ENCODE assay signal across 27 cellular contexts in genomic region chr9:7542648-7543165, GRCh38.
DNase-seq lines count a peak whose midpoint lies in the region; ATAC-seq and TF ChIP-seq lines count a peak whose summit lies in the region.
"Had no signal": no experiment of that assay in that cellular context is flagged by ENCODE, and none has a peak within 500 bp of the region (broad histone marks: within the 10 kb centered on the region; RNA-seq: fewer than 3 reads in every experiment).

No MANE protein-coding gene starts in this region.

- no peaks in the 10 kb centered on the region for H3K27me3 ChIP-seq in Karpas-422 (ENCODE audit: low read length)
- H3K27me3 ChIP-seq: vagina had no signal

- no peaks in the 10 kb centered on the region for H3K9me3 ChIP-seq in Karpas-422 (ENCODE audit: low read length)
- H3K9me3 ChIP-seq: A549, heart right ventricle, thoracic aorta, vagina had no signal

- H3K9me3 Mint-ChIP-seq in glutamatergic neuron (ENCODE audit: unreplicated experiment), result no peaks in the 10 kb centered on the region
- H3K9me3 Mint-ChIP-seq in stimulated activated naive B cell treated with anti-CD40 and anti-IgM and Interleukin-4, amounts not matched to agents 10 μg/mL and 1 μg/mL and 100 μg/mL, for 72 hours, result no peaks in the 10 kb centered on the region
- H3K9me3 Mint-ChIP-seq: activated T-cell treated with anti-CD3 and anti-CD28 coated beads, Interleukin-2, amount 50 U/mL, for 24 hours; brain; naive thymus-derived CD8-positive, alpha-beta T cell; stimulated activated memory B cell treated with anti-CD40 and anti-IgM and Interleukin-4, amounts not matched to agents 10 μg/mL and 1 μg/mL and 100 μg/mL, for 72 hours had no signal

- H3K36me3 Mint-ChIP-seq in glutamatergic neuron (ENCODE audit: unreplicated experiment), result no peaks in the 10 kb centered on the region
- H3K36me3 Mint-ChIP-seq in stimulated activated naive B cell treated with anti-CD40 and anti-IgM and Interleukin-4, amounts not matched to agents 10 μg/mL and 1 μg/mL and 100 μg/mL, for 72 hours, result no peaks in the 10 kb centered on the region
- H3K36me3 Mint-ChIP-seq: brain; naive thymus-derived CD8-positive, alpha-beta T cell; stimulated activated memory B cell treated with anti-CD40 and anti-IgM and Interleukin-4, amounts not matched to agents 10 μg/mL and 1 μg/mL and 100 μg/mL, for 72 hours had no signal

- no peak overlapping the region for H3K4me3 Mint-ChIP-seq in glutamatergic neuron (ENCODE audit: unreplicated experiment)
- H3K4me3 Mint-ChIP-seq in stimulated activated naive B cell treated with anti-CD40 and anti-IgM and Interleukin-4, amounts not matched to agents 10 μg/mL and 1 μg/mL and 100 μg/mL, for 72 hours, result no peak overlapping the region
- H3K4me3 Mint-ChIP-seq: activated T-cell treated with anti-CD3 and anti-CD28 coated beads, Interleukin-2, amount 50 U/mL, for 24 hours; B cell; brain; naive thymus-derived CD8-positive, alpha-beta T cell; stimulated activated memory B cell treated with anti-CD40 and anti-IgM and Interleukin-4, amounts not matched to agents 10 μg/mL and 1 μg/mL and 100 μg/mL, for 72 hours had no signal

- H3K9me2 ChIP-seq in Karpas-422 (replicated peaks; ENCODE audit: insufficient read depth, low read length), result no peaks in the 10 kb centered on the region

- no peaks in the 10 kb centered on the region for H4K20me1 ChIP-seq in Karpas-422 (ENCODE audit: insufficient read depth, low read depth, low read length)

- no peak overlapping the region for H3K4me3 ChIP-seq in Karpas-422 (ENCODE audit: low read length)
- H3K4me3 ChIP-seq: A549, heart right ventricle, thoracic aorta, vagina had no signal

- H3K36me3 ChIP-seq in Karpas-422 (ENCODE audit: insufficient read depth, low read length), result no peaks in the 10 kb centered on the region
- H3K36me3 ChIP-seq: heart right ventricle, thoracic aorta, vagina had no signal

- no peak overlapping the region for H3K9ac ChIP-seq in Karpas-422 (ENCODE audit: low read length)

- no peak overlapping the region for H3K4me2 ChIP-seq in Karpas-422 (ENCODE audit: low read depth, low read length, poor library complexity, severe bottlenecking)
- H3K4me2 ChIP-seq: A549 had no signal

- ATAC-seq in stimulated activated naive B cell treated with anti-CD40 and anti-IgM and Interleukin-4, amounts not matched to agents 10 μg/mL and 1 μg/mL and 100 μg/mL, for 72 hours (replicated peaks), result peak; percentile 27 to 51
- ATAC-seq: A549; heart right ventricle; naive thymus-derived CD8-positive, alpha-beta T cell; Panc1; stimulated activated memory B cell treated with anti-CD40 and anti-IgM and Interleukin-4, amounts not matched to agents 10 μg/mL and 1 μg/mL and 100 μg/mL, for 72 hours had no signal

- peak; percentile 6 for DNase-seq in NCI-H345 (lab: John Stamatoyannopoulos, UW)
- no peak for DNase-seq in NCI-H345 treated with DMSO at 0.1 percent for 48 hours (lab: John Stamatoyannopoulos, UW; ENCODE audit: unreplicated experiment)
- DNase-seq in NCI-H82 treated with DMSO at 0.1 percent for 48 hours (lab: John Stamatoyannopoulos, UW; ENCODE audit: unreplicated experiment), result peak; percentile 15
- DNase-seq in glutamatergic neuron, result peak; percentile 18
- DNase-seq in stimulated activated naive B cell treated with anti-CD40 and anti-IgM and Interleukin-4, amounts not matched to agents 10 μg/mL and 1 μg/mL and 100 μg/mL, for 72 hours, result no peak
- no peak for DNase-seq in GM03348 (ENCODE audit: low spot score)
- DNase-seq in Karpas-422, result no peak
- no peak for DNase-seq in NCI-H748 (lab: John Stamatoyannopoulos, UW; ENCODE audit: unreplicated experiment)
- DNase-seq: activated CD4-positive, alpha-beta T cell treated with anti-CD3 and anti-CD28 coated beads for 1 hour; activated CD8-positive, alpha-beta memory T cell treated with anti-CD3 and anti-CD28 coated beads for 24 hours; activated T-cell treated with anti-CD3 and anti-CD28 coated beads, Interleukin-2, amount 50 U/mL, for 24 hours; DND-41; effector CD4-positive, alpha-beta T cell; heart right ventricle; naive thymus-derived CD8-positive, alpha-beta T cell; NCI-H1048; NCI-H2029; stimulated activated CD4-positive, alpha-beta T cell treated with anti-CD3 and anti-CD28 coated beads, Interleukin-4, amount 100 ng/mL, for 1 hour; T-helper 1 cell had no signal

- H3K27ac ChIP-seq in Karpas-422 (ENCODE audit: low read length), result no peak overlapping the region
- H3K27ac ChIP-seq: A549, heart right ventricle, HL-60, thoracic aorta, vagina had no signal

- TF ChIP-seq CTCF in glutamatergic neuron (IDR thresholded peaks at IDR 0.05; ENCODE audit: partially characterized antibody, unreplicated experiment), result no peak

- H3K79me2 ChIP-seq in Karpas-422 (ENCODE audit: low read length), result no peaks in the 10 kb centered on the region

- H3K4me1 ChIP-seq in Karpas-422 (ENCODE audit: low read length), result no peaks in the 10 kb centered on the region
- H3K4me1 ChIP-seq: A549, heart right ventricle, vagina had no signal

- peaks cover 2% of the 10 kb centered on the region for H3K27me3 Mint-ChIP-seq in glutamatergic neuron (ENCODE audit: unreplicated experiment)
- H3K27me3 Mint-ChIP-seq in stimulated activated naive B cell treated with anti-CD40 and anti-IgM and Interleukin-4, amounts not matched to agents 10 μg/mL and 1 μg/mL and 100 μg/mL, for 72 hours, result peaks cover 0 to 25% of the 10 kb centered on the region in 2 donors

- H3K27ac Mint-ChIP-seq in glutamatergic neuron (ENCODE audit: unreplicated experiment), result no peak overlapping the region
- H3K27ac Mint-ChIP-seq in stimulated activated naive B cell treated with anti-CD40 and anti-IgM and Interleukin-4, amounts not matched to agents 10 μg/mL and 1 μg/mL and 100 μg/mL, for 72 hours, result no peak overlapping the region
- H3K27ac Mint-ChIP-seq: activated T-cell treated with anti-CD3 and anti-CD28 coated beads, Interleukin-2, amount 50 U/mL, for 24 hours; B cell; stimulated activated memory B cell treated with anti-CD40 and anti-IgM and Interleukin-4, amounts not matched to agents 10 μg/mL and 1 μg/mL and 100 μg/mL, for 72 hours had no signal

- H2AFZ ChIP-seq in Karpas-422 (ENCODE audit: low read length), result no peak overlapping the region

- H3K4me1 Mint-ChIP-seq in glutamatergic neuron (ENCODE audit: low read depth, unreplicated experiment), result peaks cover 18% of the 10 kb centered on the region
- H3K4me1 Mint-ChIP-seq in stimulated activated naive B cell treated with anti-CD40 and anti-IgM and Interleukin-4, amounts not matched to agents 10 μg/mL and 1 μg/mL and 100 μg/mL, for 72 hours, result no peaks in the 10 kb centered on the region
- H3K4me1 Mint-ChIP-seq: B cell; naive thymus-derived CD8-positive, alpha-beta T cell; stimulated activated memory B cell treated with anti-CD40 and anti-IgM and Interleukin-4, amounts not matched to agents 10 μg/mL and 1 μg/mL and 100 μg/mL, for 72 hours had no signal

Comparison
In these comparisons a context has a peak if more than half of its experiments do, and no peak if none do; other contexts are left out.
1. DNase-seq: peak in NCI-H345 (single experiment), NCI-H82 treated with DMSO at 0.1 percent for 48 hours (single experiment) and glutamatergic neuron (single experiment); none in NCI-H345 treated with DMSO at 0.1 percent for 48 hours (single experiment), stimulated activated naive B cell treated with anti-CD40 and anti-IgM and Interleukin-4, amounts not matched to agents 10 μg/mL and 1 μg/mL and 100 μg/mL, for 72 hours (single experiment), GM03348 (single experiment), Karpas-422 (single experiment) and NCI-H748 (single experiment).